Comparison of ENCODE assay signal across 8 cellular contexts in genomic region chr7:122092964-122093797, GRCh38. TPM values are rescaled to one million over a fixed set of nuclear protein-coding genes. Genes with fewer than 3 reads are reported as not detected.
DNase-seq lines count a peak whose midpoint lies in the region; ATAC-seq and TF ChIP-seq lines count a peak whose summit lies in the region.

No MANE protein-coding gene starts in this region.

- H3K79me2 ChIP-seq in parathyroid adenoma = no peaks in the 10 kb centered on the region

- TF ChIP-seq CTCF in parathyroid adenoma (IDR thresholded peaks at IDR 0.05) (peak; percentile 83), vagina (IDR thresholded peaks at IDR 0.05) (peak in 2 of 3 experiments; percentile 43 to 49)

- no peak overlapping the region for H2AFZ ChIP-seq in parathyroid adenoma

- H3K4me3 ChIP-seq in parathyroid adenoma (ENCODE audit: low read depth, low read length) (no peak overlapping the region), vagina (no peak overlapping the region)

- H3K9me3 ChIP-seq in parathyroid adenoma (ENCODE audit: control insufficient read depth, low read length) (no peaks in the 10 kb centered on the region), vagina (no peaks in the 10 kb centered on the region)

- H3K27ac ChIP-seq in parathyroid adenoma = no peak overlapping the region
- H3K27ac ChIP-seq in vagina = no peak overlapping the region

- DNase-seq in ELR (ENCODE audit: low read depth) (peak; percentile 68), HuH-7.5 (ENCODE audit: low spot score) (peak; percentile 9), OCI-M1 (lab: John Stamatoyannopoulos, UW) (peak; percentile 78), foreskin melanocyte (peak; percentile 61), vagina (ENCODE audit: extremely low spot score in 2 of 2) (no peak)
- DNase-seq in activated T-cell treated with anti-CD3 and anti-CD28 coated beads, Interleukin-2, amount 50 U/mL, for 48 hours = peak; percentile 67 to 71

- H3K36me3 ChIP-seq in parathyroid adenoma (ENCODE audit: control insufficient read depth, insufficient read depth, low read length) (no peaks in the 10 kb centered on the region), vagina (peaks cover 0 to 4% of the 10 kb centered on the region in 2 donors)

- peak; percentile 97 for ATAC-seq in GM21717 (IDR thresholded peaks at IDR 0.05; ENCODE audit: unreplicated experiment)

- H3K4me1 ChIP-seq in parathyroid adenoma (no peaks in the 10 kb centered on the region), vagina (no peaks in the 10 kb centered on the region)

- H3K27me3 ChIP-seq in parathyroid adenoma (ENCODE audit: control insufficient read depth, insufficient read depth, low read length) (no peaks in the 10 kb centered on the region), vagina (no peaks in the 10 kb centered on the region)

- intact Hi-C loops in vagina (cut with DNase I) = no loop called here

- TF ChIP-seq POLR2A in vagina (IDR thresholded peaks at IDR 0.05) = no peak

- H3K9ac ChIP-seq in parathyroid adenoma = no peak overlapping the region

- no peak overlapping the region for H3K4me2 ChIP-seq in parathyroid adenoma (ENCODE audit: low read length)

RNA-seq across cellular contexts. Expression of gene AASS, which starts 50.9 kb away (rescaled TPM):
- total RNA-seq in vagina = 34.4 TPM

Comparison
In these comparisons a context has a peak if more than half of its experiments do, and no peak if none do; other contexts are left out.
1. DNase-seq: peak in ELR (single experiment), HuH-7.5 (single experiment), OCI-M1 (single experiment), activated T-cell treated with anti-CD3 and anti-CD28 coated beads, Interleukin-2, amount 50 U/mL, for 48 hours (2 of 2) and foreskin melanocyte (single experiment); none in vagina (0 of 2).